8 cellular contexts compared by ENCODE assay signal in genomic region chr22:31106651-31107205, GRCh38. TPM values are rescaled to one million over a fixed set of nuclear protein-coding genes. Genes with fewer than 3 reads are reported as not detected.
A peak's percentile ranks its signal among the peaks of the same experiment; 100 is the strongest.
DNase-seq lines count a peak whose midpoint lies in the region; ATAC-seq, FAIRE-seq and TF ChIP-seq lines count a peak whose summit lies in the region.

No MANE protein-coding gene starts in this region.

- no peak for DNase-seq in activated naive CD4-positive, alpha-beta T cell treated with anti-CD3 and anti-CD28 coated beads, Interleukin-2, amount 50 U/mL, for 72 hours (ENCODE audit: low spot score in 2 of 2)
- peak in 2 of 3 donors; percentile 41 to 72 for DNase-seq in right cardiac atrium
- DNase-seq in NCI-H1694 (lab: John Stamatoyannopoulos, UW), result no peak
- no peak for DNase-seq in DMS 273 (lab: John Stamatoyannopoulos, UW; ENCODE audit: unreplicated experiment)
- no peak for DNase-seq in frontal cortex (ENCODE audit: low spot score in 2 of 2)

- no peaks in the 10 kb centered on the region for H3K36me3 Mint-ChIP-seq in activated naive CD4-positive, alpha-beta T cell treated with anti-CD3 and anti-CD28 coated beads, Interleukin-2, amount 50 U/mL, for 72 hours

- H3K27ac ChIP-seq in right cardiac atrium (ENCODE audit: low read length) (peak overlapping the region; percentile 77), skeletal muscle tissue (ENCODE audit: low read depth, low read length) (peak overlapping the region; percentile 95)

- H3K27me3 ChIP-seq in right cardiac atrium (ENCODE audit: control insufficient read depth, insufficient read depth), result no peaks in the 10 kb centered on the region
- no peaks in the 10 kb centered on the region for H3K27me3 ChIP-seq in skeletal muscle tissue (ENCODE audit: control insufficient read depth in 3 of 3, insufficient read depth in 3 of 3, low read length in 3 of 3)

- 32% methylated on average over 18 of the region's 18 CpGs for WGBS in right cardiac atrium

- H3K36me3 ChIP-seq in skeletal muscle tissue (ENCODE audit: control insufficient read depth in 3 of 3, insufficient read depth in 3 of 3, low read length in 3 of 3), result peaks cover 13 to 21% (median 18%) of the 10 kb centered on the region in 3 donors

- H3K9me3 Mint-ChIP-seq in activated naive CD4-positive, alpha-beta T cell treated with anti-CD3 and anti-CD28 coated beads, Interleukin-2, amount 50 U/mL, for 72 hours, result no peaks in the 10 kb centered on the region

- H3K4me3 ChIP-seq in GM12875 (ENCODE audit: low read depth, low read length) (peak overlapping the region; percentile 55), right cardiac atrium (ENCODE audit: low read length) (peak overlapping the region; percentile 52), skeletal muscle tissue (ENCODE audit: low read length in 3 of 3) (peak overlapping the region; percentile 77 to 87 (median 80))

- no peak for TF ChIP-seq CTCF in GM12875 (IDR thresholded peaks at IDR 0.05; ENCODE audit: borderline replicate concordance, insufficient read depth, low read depth, low read length)

- no peak for ATAC-seq in activated naive CD4-positive, alpha-beta T cell treated with anti-CD3 and anti-CD28 coated beads, Interleukin-2, amount 50 U/mL, for 72 hours
- ATAC-seq in right cardiac atrium, result peak; percentile 19 to 34
- ATAC-seq in HG02852 (IDR thresholded peaks at IDR 0.05; ENCODE audit: unreplicated experiment), result no peak

- intact Hi-C loops in right cardiac atrium (cut with DNase I), result loop anchor here in 1 of 4 donors (5.0 kb wide), 1 partner anchor 41 kb away; no protein-coding TSS in a partner anchor

- FAIRE-seq in frontal cortex (lab: Jason Lieb, UNC), result no peak

- H3K9me3 ChIP-seq in right cardiac atrium (ENCODE audit: control insufficient read depth, low read length) (no peaks in the 10 kb centered on the region), skeletal muscle tissue (ENCODE audit: control insufficient read depth in 3 of 3, low read length in 3 of 3) (no peaks in the 10 kb centered on the region)

- H3K27ac Mint-ChIP-seq in activated naive CD4-positive, alpha-beta T cell treated with anti-CD3 and anti-CD28 coated beads, Interleukin-2, amount 50 U/mL, for 72 hours, result peak overlapping the region; percentile 72 to 80

- H3K4me1 ChIP-seq in right cardiac atrium (ENCODE audit: control insufficient read depth, insufficient read depth, low read length) (peaks cover 3% of the 10 kb centered on the region), skeletal muscle tissue (ENCODE audit: control insufficient read depth in 3 of 3, insufficient read depth in 3 of 3, low read length in 3 of 3) (peaks cover 22 to 57% (median 41%) of the 10 kb centered on the region in 3 donors)

- peak overlapping the region; percentile 87 to 96 (median 88) for H3K9ac ChIP-seq in skeletal muscle tissue (ENCODE audit: low read depth in 1 of 3, low read length in 3 of 3)

RNA-seq across cellular contexts. Expression of gene SELENOM, which starts 0.6 kb away (rescaled TPM):
- total RNA-seq in activated naive CD4-positive, alpha-beta T cell treated with anti-CD3 and anti-CD28 coated beads, Interleukin-2, amount 50 U/mL, for 72 hours, result 10 to 100 TPM in 1 of 2 donors, 1 to 10 TPM in 1; 7.0 to 10.2 TPM
- 100 to 1,000 TPM; 167 to 205 (median 176) TPM for total RNA-seq in right cardiac atrium
- polyA plus RNA-seq in right cardiac atrium, result 219 TPM
- 16.2 TPM for total RNA-seq in skeletal muscle tissue
- total RNA-seq in frontal cortex, result 11.8 TPM

RNA-seq across cellular contexts. Expression of gene INPP5J, which starts 16.0 kb away (rescaled TPM):
- under 1 TPM; 0.32 to 0.43 TPM for total RNA-seq in activated naive CD4-positive, alpha-beta T cell treated with anti-CD3 and anti-CD28 coated beads, Interleukin-2, amount 50 U/mL, for 72 hours
- total RNA-seq in right cardiac atrium (10 to 100 TPM; 28.8 to 62.1 (median 50.7) TPM), skeletal muscle tissue (not detected), frontal cortex (2.0 TPM)
- 28.9 TPM for polyA plus RNA-seq in right cardiac atrium

RNA-seq across cellular contexts. Expression of gene SMTN, which starts 25.6 kb away (rescaled TPM):
- total RNA-seq in activated naive CD4-positive, alpha-beta T cell treated with anti-CD3 and anti-CD28 coated beads, Interleukin-2, amount 50 U/mL, for 72 hours, result 100 to 1,000 TPM in 1 of 2 donors, 10 to 100 TPM in 1; 32.5 to 128 TPM
- total RNA-seq in right cardiac atrium (100 to 1,000 TPM; 156 to 233 (median 217) TPM), skeletal muscle tissue (57.9 TPM), frontal cortex (9.0 TPM)
- polyA plus RNA-seq in right cardiac atrium, result 192 TPM

RNA-seq across cellular contexts. Expression of gene PLA2G3, which starts 33.6 kb away (rescaled TPM):
- not detected for total RNA-seq in activated naive CD4-positive, alpha-beta T cell treated with anti-CD3 and anti-CD28 coated beads, Interleukin-2, amount 50 U/mL, for 72 hours
- total RNA-seq in right cardiac atrium, result not detected
- not detected for polyA plus RNA-seq in right cardiac atrium
- total RNA-seq in skeletal muscle tissue, result not detected
- total RNA-seq in frontal cortex, result under 0.01 TPM

RNA-seq across cellular contexts. Expression of gene RNF185, which starts 53.3 kb away (rescaled TPM):
- 10 to 100 TPM; 14.5 to 23.9 TPM for total RNA-seq in activated naive CD4-positive, alpha-beta T cell treated with anti-CD3 and anti-CD28 coated beads, Interleukin-2, amount 50 U/mL, for 72 hours
- total RNA-seq in right cardiac atrium (10 to 100 TPM; 20.3 to 23.2 (median 21.6) TPM), skeletal muscle tissue (17.2 TPM), frontal cortex (27.7 TPM)
- polyA plus RNA-seq in right cardiac atrium, result 15.1 TPM

Comparison
In these comparisons a context has a peak if more than half of its experiments do, and no peak if none do; other contexts are left out.
1. ATAC-seq: peak in right cardiac atrium (2 of 2); none in activated naive CD4-positive, alpha-beta T cell treated with anti-CD3 and anti-CD28 coated beads, Interleukin-2, amount 50 U/mL, for 72 hours (0 of 2) and HG02852 (single experiment).
2. DNase-seq: peak in right cardiac atrium (2 of 3); none in activated naive CD4-positive, alpha-beta T cell treated with anti-CD3 and anti-CD28 coated beads, Interleukin-2, amount 50 U/mL, for 72 hours (0 of 2), NCI-H1694 (single experiment), DMS 273 (single experiment) and frontal cortex (0 of 2).
3. Peak in every context shown above with its lines, with median percentiles within 50 percentile points of each other: H3K4me3 ChIP-seq.